ENCODE assay signal across 28 cellular contexts in genomic region chr1:15399710-15400109, GRCh38. TPM values are rescaled to one million over a fixed set of nuclear protein-coding genes. Genes with fewer than 3 reads are reported as not detected.
"Had no signal": no experiment of that assay in that cellular context is flagged by ENCODE, and none has a peak within 500 bp of the region (broad histone marks: within the 10 kb centered on the region; RNA-seq: fewer than 3 reads in every experiment).

No MANE protein-coding gene starts in this region.

- H3K4me3 Mint-ChIP-seq: activated CD4-positive, alpha-beta memory T cell treated with anti-CD3 and anti-CD28 coated beads for 36 hours; activated CD4-positive, alpha-beta T cell treated with anti-CD3 and anti-CD28 coated beads, Interleukin-2, amount 10 ng/mL, durations not matched to agents 7 days and 5 days; activated naive CD4-positive, alpha-beta T cell treated with anti-CD3 and anti-CD28 coated beads for 36 hours; activated naive CD8-positive, alpha-beta T cell; activated T-cell treated with anti-CD3 and anti-CD28 coated beads, Interleukin-2, amount 50 U/mL, for 4 hours; T-cell had no signal

- H3K4me1 Mint-ChIP-seq: activated CD4-positive, alpha-beta T cell treated with anti-CD3 and anti-CD28 coated beads, Interleukin-2, amount 10 ng/mL, durations not matched to agents 7 days and 5 days; T-cell had no signal

- H3K36me3 Mint-ChIP-seq: activated CD4-positive, alpha-beta memory T cell treated with anti-CD3 and anti-CD28 coated beads for 36 hours; activated naive CD8-positive, alpha-beta T cell; T-cell had no signal

- ATAC-seq: activated T-cell treated with anti-CD3 and anti-CD28 coated beads, Interleukin-2, amount 50 U/mL, for 4 hours; Panc1; T-cell had no signal

- H3K27ac Mint-ChIP-seq: activated CD4-positive, alpha-beta memory T cell treated with anti-CD3 and anti-CD28 coated beads for 36 hours; activated CD4-positive, alpha-beta T cell treated with anti-CD3 and anti-CD28 coated beads, Interleukin-2, amount 10 ng/mL, durations not matched to agents 7 days and 5 days; activated naive CD4-positive, alpha-beta T cell treated with anti-CD3 and anti-CD28 coated beads for 36 hours; activated naive CD8-positive, alpha-beta T cell; T-cell had no signal

- DNase-seq: activated CD4-positive, alpha-beta memory T cell treated with anti-CD3 and anti-CD28 coated beads for 36 hours; activated CD4-positive, alpha-beta T cell treated with anti-CD3 and anti-CD28 coated beads, Interleukin-2, amount 10 ng/mL, durations not matched to agents 7 days and 5 days; activated CD4-positive, CD25-positive, alpha-beta regulatory T cell; activated CD8-positive, alpha-beta memory T cell treated with anti-CD3 and anti-CD28 coated beads for 24 hours; activated gamma-delta T cell; activated naive CD4-positive, alpha-beta T cell treated with anti-CD3 and anti-CD28 coated beads for 36 hours; activated T-cell treated with anti-CD3 and anti-CD28 coated beads, Interleukin-2, amount 50 U/mL, for 4 hours; caudate nucleus; NCI-H1092 treated with DMSO at 0.1 percent for 48 hours; NCI-H1417 treated with DMSO at 0.1 percent for 48 hours; NCI-H1694; NCI-H2029; NCI-H2107; NCI-H2171 treated with DMSO at 0.1 percent for 48 hours; NCI-H345; NCI-H510A; NCI-H526 treated with DMSO at 0.1 percent for 48 hours; NCI-H82; RPMI8226; SHP77; T-cell; T-helper 2 cell had no signal

- H3K27ac ChIP-seq: KMS-11 had no signal

- H3K27me3 Mint-ChIP-seq: activated CD4-positive, alpha-beta memory T cell treated with anti-CD3 and anti-CD28 coated beads for 36 hours; activated CD4-positive, alpha-beta T cell treated with anti-CD3 and anti-CD28 coated beads, Interleukin-2, amount 10 ng/mL, durations not matched to agents 7 days and 5 days; activated naive CD8-positive, alpha-beta T cell; T-cell had no signal

- H3K9ac ChIP-seq: KMS-11 had no signal

RNA-seq across cellular contexts. Expression of gene CTRC, which starts 38.5 kb away (rescaled TPM):
- total RNA-seq: activated naive CD4-positive, alpha-beta T cell treated with anti-CD3 and anti-CD28 coated beads for 36 hours; chondrocyte; MCF 10A; OCI-LY7 had no signal

RNA-seq across cellular contexts. Expression of gene CELA2A, which starts 56.8 kb away (rescaled TPM):
- total RNA-seq: activated CD4-positive, alpha-beta memory T cell treated with anti-CD3 and anti-CD28 coated beads for 36 hours; activated CD4-positive, alpha-beta T cell treated with anti-CD3 and anti-CD28 coated beads, Interleukin-2, amount 10 ng/mL, durations not matched to agents 7 days and 5 days; activated naive CD4-positive, alpha-beta T cell treated with anti-CD3 and anti-CD28 coated beads for 36 hours; chondrocyte; MCF 10A; OCI-LY7 had no signal
